In genomic region chr9:22119537-22120167, GRCh38 we compare ENCODE assay signal across 8 cellular contexts.
DNase-seq lines count a peak whose midpoint lies in the region; ATAC-seq and TF ChIP-seq lines count a peak whose summit lies in the region.

No MANE protein-coding gene starts in this region.

- no peak overlapping the region for H2BK5ac ChIP-seq in mesenchymal stem cell (ENCODE audit: low read depth, low read length, poor library complexity, severe bottlenecking)

- CTCF ChIA-PET in CD4-positive, alpha-beta memory T cell (lab: Charles Lee; ENCODE audit: partially characterized antibody): interaction anchor here (0.8 to 5.5 kb wide), 13 partner anchors 9 to 685 kb away, joined by 3 to 44 read pairs (median 4); partner anchors contain the start of gene CDKN2B

- H3K14ac ChIP-seq in mesenchymal stem cell (ENCODE audit: low read length in 2 of 2): no peak overlapping the region

- no peaks in the 10 kb centered on the region for H3K36me3 ChIP-seq in CD4-positive, alpha-beta memory T cell (ENCODE audit: insufficient read depth, low read length)
- H3K36me3 ChIP-seq in mesenchymal stem cell (ENCODE audit: control insufficient read depth in 1 of 2, insufficient read depth in 2 of 2, low read depth in 1 of 2, low read length in 2 of 2): no peaks in the 10 kb centered on the region

- H3K9me3 ChIP-seq in CD4-positive, alpha-beta memory T cell (ENCODE audit: control insufficient read depth in 1 of 2, low read length in 2 of 2): no peaks in the 10 kb centered on the region
- H3K9me3 ChIP-seq in mesenchymal stem cell (ENCODE audit: control insufficient read depth, low read length): peaks cover 6% of the 10 kb centered on the region

- H3K79me1 ChIP-seq in mesenchymal stem cell (replicated peaks; ENCODE audit: low read length, poor library complexity, severe bottlenecking): no peaks in the 10 kb centered on the region

- peak; percentile 55 for ATAC-seq in GM18858 (IDR thresholded peaks at IDR 0.05; ENCODE audit: unreplicated experiment)

- H3K27ac Mint-ChIP-seq in CD4-positive, alpha-beta memory T cell: no peak overlapping the region

- H4K8ac ChIP-seq in mesenchymal stem cell (ENCODE audit: low read length): no peak overlapping the region

- no peak overlapping the region for H2BK15ac ChIP-seq in mesenchymal stem cell (ENCODE audit: low read depth, poor library complexity, severe bottlenecking)

- WGBS in mesenchymal stem cell: 41% methylated on average over 2 of the region's 3 CpGs

- H3K4me1 ChIP-seq in CD4-positive, alpha-beta memory T cell (ENCODE audit: insufficient read depth, low read length): peaks cover 6% of the 10 kb centered on the region
- peaks cover 5% of the 10 kb centered on the region for H3K4me1 ChIP-seq in mesenchymal stem cell (ENCODE audit: control insufficient read depth, insufficient read depth, low read depth, low read length)

- no peak overlapping the region for H3K4ac ChIP-seq in mesenchymal stem cell (ENCODE audit: low read depth in 1 of 2, low read length in 2 of 2)

- no peak overlapping the region for H3K4me3 Mint-ChIP-seq in CD4-positive, alpha-beta memory T cell

- H4K91ac ChIP-seq in mesenchymal stem cell (ENCODE audit: low read length): no peak overlapping the region

- intact Hi-C loops in CD4-positive, alpha-beta memory T cell (cut with micrococcal nuclease): loop anchor here (1.0 to 5.0 kb wide), 2 partner anchors 82 to 306 kb away; no protein-coding TSS in a partner anchor

- no peak overlapping the region for H3K23ac ChIP-seq in mesenchymal stem cell (ENCODE audit: low read length in 2 of 2)

- H3K18ac ChIP-seq in mesenchymal stem cell (ENCODE audit: low read depth in 1 of 2, low read length in 2 of 2): no peak overlapping the region

- peaks cover 0 to 4% of the 10 kb centered on the region in 2 donors for H3K27me3 Mint-ChIP-seq in CD4-positive, alpha-beta memory T cell

- H3K4me1 Mint-ChIP-seq in CD4-positive, alpha-beta memory T cell: peaks cover 0 to 4% (median under 1%) of the 10 kb centered on the region in 4 donors

- DNase-seq in CD4-positive, alpha-beta memory T cell: peak; percentile 8 to 36 (median 26)
- DNase-seq in Kasumi-1 (lab: John Stamatoyannopoulos, UW) (peak; percentile 8 to 48), astrocyte of the spinal cord (ENCODE audit: low read depth, low spot score) (peak; percentile 63), mesenchymal stem cell (no peak), middle frontal gyrus (ENCODE audit: extremely low spot score, low spot score) (no peak), NCI-H1048 (lab: John Stamatoyannopoulos, UW) (no peak)
- DNase-seq in stimulated activated CD4-positive, alpha-beta T cell treated with anti-CD3 and anti-CD28 coated beads, Interleukin-4, amount 100 ng/mL, for 1 hour: no peak

- no peak overlapping the region for H3K9ac ChIP-seq in mesenchymal stem cell (ENCODE audit: low read length)

- H2BK12ac ChIP-seq in mesenchymal stem cell (ENCODE audit: low read length in 2 of 2): peak overlapping the region in 1 of 2 experiments; percentile 38

- peaks cover 0 to 9% (median 0%) of the 10 kb centered on the region in 8 donors for H3K9me3 Mint-ChIP-seq in CD4-positive, alpha-beta memory T cell

- no peak overlapping the region for H2AK5ac ChIP-seq in mesenchymal stem cell (ENCODE audit: low read length, severe bottlenecking)

- POLR2A ChIA-PET in CD4-positive, alpha-beta memory T cell (lab: Charles Lee; ENCODE audit: partially characterized antibody): interaction anchor here (1.1 kb wide), 1 partner anchor 305 kb away, joined by 3 read pairs; no protein-coding TSS in a partner anchor

- H3K36me3 Mint-ChIP-seq in CD4-positive, alpha-beta memory T cell: no peaks in the 10 kb centered on the region

- H3K4me2 ChIP-seq in mesenchymal stem cell (ENCODE audit: low read length, poor library complexity, severe bottlenecking): no peak overlapping the region

- no peaks in the 10 kb centered on the region for H3K27me3 ChIP-seq in CD4-positive, alpha-beta memory T cell (ENCODE audit: insufficient read depth, low read length)
- no peaks in the 10 kb centered on the region for H3K27me3 ChIP-seq in mesenchymal stem cell (ENCODE audit: control insufficient read depth in 1 of 2, insufficient read depth in 1 of 2, low read length in 2 of 2)

- H2AFZ ChIP-seq in mesenchymal stem cell (ENCODE audit: low read depth, low read length): no peak overlapping the region

- no peak overlapping the region for H3K4me3 ChIP-seq in CD4-positive, alpha-beta memory T cell (ENCODE audit: low read length in 2 of 2)
- H3K4me3 ChIP-seq in astrocyte of the spinal cord (ENCODE audit: low read depth, low read length) (no peak overlapping the region), mesenchymal stem cell (ENCODE audit: insufficient read depth in 1 of 2, low read depth in 1 of 2, low read length in 2 of 2) (no peak overlapping the region)

- H3K27ac ChIP-seq in CD4-positive, alpha-beta memory T cell (ENCODE audit: low read depth, low read length): no peak overlapping the region
- peak overlapping the region; percentile 36 for H3K27ac ChIP-seq in mesenchymal stem cell (ENCODE audit: low read length, poor library complexity, severe bottlenecking)

- in situ Hi-C loops in astrocyte of the spinal cord (cut with HindIII; ENCODE audit: low sequenced_read_pairs): loop anchor here (25.0 kb wide), 1 partner anchor 307 kb away; the partner anchor contains the start of gene MTAP

- TF ChIP-seq CTCF in astrocyte of the spinal cord (IDR thresholded peaks at IDR 0.05; ENCODE audit: low read depth, low read length): peak; percentile 59

- H2BK120ac ChIP-seq in mesenchymal stem cell (ENCODE audit: low read depth, low read length): peak overlapping the region; percentile 44

Comparison
In these comparisons a context has a peak if more than half of its experiments do, and no peak if none do; other contexts are left out.
1. DNase-seq: peak in CD4-positive, alpha-beta memory T cell (5 of 5), Kasumi-1 (2 of 2) and astrocyte of the spinal cord (single experiment); none in mesenchymal stem cell (single experiment), stimulated activated CD4-positive, alpha-beta T cell treated with anti-CD3 and anti-CD28 coated beads, Interleukin-4, amount 100 ng/mL, for 1 hour (single experiment), middle frontal gyrus (single experiment) and NCI-H1048 (single experiment).